ENCODE assay signal across 1 cellular context in the genomic region with DNA sequence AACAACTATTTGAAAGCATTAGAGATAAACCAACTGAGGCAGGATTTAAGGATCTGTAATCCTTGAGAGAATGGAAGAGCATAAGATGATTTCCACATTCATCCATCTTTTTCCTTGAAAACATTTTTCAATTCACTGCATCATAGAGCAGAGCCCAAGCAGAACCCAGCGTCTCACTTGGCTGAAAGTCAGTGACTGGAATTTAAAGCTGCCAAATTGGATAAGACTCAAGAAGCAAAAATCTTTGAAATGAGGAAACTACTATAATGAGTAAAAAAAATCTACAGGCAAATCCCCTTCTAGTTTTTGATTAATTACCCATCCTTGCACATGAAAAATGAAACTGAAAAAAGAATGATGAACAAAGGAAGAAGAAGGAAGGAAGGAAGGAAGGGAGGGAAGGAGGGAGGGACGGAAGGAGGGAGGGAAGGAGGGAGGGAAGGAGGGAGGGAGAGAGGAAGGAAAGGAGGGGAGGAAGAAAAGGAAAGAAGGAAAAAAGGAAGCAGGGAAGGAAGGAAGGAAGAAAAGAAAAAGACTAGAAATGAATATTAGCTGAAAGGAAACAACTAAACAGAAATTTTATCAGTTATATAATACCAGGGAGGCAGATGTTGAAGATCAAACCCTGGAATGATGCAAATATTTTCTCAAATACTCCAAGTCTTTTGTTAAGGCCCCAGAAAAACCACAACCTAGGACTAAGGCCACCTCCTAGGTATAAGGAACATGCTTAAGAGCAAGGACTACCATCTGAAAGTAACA.
TF ChIP-seq lines count a peak whose summit lies in the region.

No MANE protein-coding gene starts in this region.

TF ChIP-seq in HepG2, 621 proteins besides CTCF, POLR2A, EP300 and RAD21 (continued from another document):
- TF ChIP-seq MEIS1 (CRISPR knock-in tag; IDR thresholded peaks at IDR 0.05; ENCODE audit: borderline replicate concordance) = no peak
- TF ChIP-seq SMAD3 (CRISPR knock-in tag; IDR thresholded peaks at IDR 0.05) = no peak
- no peak for TF ChIP-seq BHLHE40 (IDR thresholded peaks at IDR 0.05; ENCODE audit: low read length)
TF ChIP-seq in HepG2: peak in this region for 1.
